7 cellular contexts compared by ENCODE assay signal in genomic region chr2:36824683-36825082, GRCh38.
DNase-seq lines count a peak whose midpoint lies in the region; ATAC-seq, FAIRE-seq and TF ChIP-seq lines count a peak whose summit lies in the region.
"Not testable (repeated sequence)": the region's sequence is repeated elsewhere in the genome, so short reads cannot be mapped to it uniquely, and the experiment has no call there.

No MANE protein-coding gene starts in this region.

- peak overlapping the region; percentile 9; the same call in 1 of the 3 replicates for H3K4me3 Mint-ChIP-seq in GM23338
- H3K4me3 Mint-ChIP-seq in WTC11 = peak overlapping the region; percentile 14; the same call in 1 of the 2 replicates

- H3K9me3 ChIP-seq in HUES48 (ENCODE audit: control insufficient read depth, insufficient read depth, low read length); H1 (ENCODE audit: insufficient read depth in 2 of 2, low read depth in 1 of 2, low read length in 1 of 2); iPS-18a (ENCODE audit: control insufficient read depth, low read depth, low read length); HepG2 (ENCODE audit: low read length); neuronal stem cell (replicated peaks in 1 of 2; ENCODE audit: control insufficient read depth in 2 of 2, insufficient read depth in 1 of 2, low read depth in 1 of 2, low read length in 2 of 2): not testable (repeated sequence)

- H2AK5ac ChIP-seq in H1 (ENCODE audit: low read depth, low read length); neuronal stem cell (ENCODE audit: low read depth, low read length): not testable (repeated sequence)

- TF ChIP-seq EP300 in H1 (IDR thresholded peaks at IDR 0.05; ENCODE audit: borderline replicate concordance in 1 of 2, low read depth in 2 of 2, low read length in 2 of 2); HepG2 (IDR thresholded peaks at IDR 0.05; ENCODE audit: low read depth in 2 of 2, low read length in 2 of 2); HepG2 (CRISPR knock-in tag; IDR thresholded peaks at IDR 0.05; ENCODE audit: borderline replicate concordance): not testable (repeated sequence)

- H3K9me3 Mint-ChIP-seq in GM23338, WTC11: not testable (repeated sequence)

- H3K27ac Mint-ChIP-seq in GM23338 (peak overlapping the region; percentile 64), WTC11 (peak overlapping the region; percentile 78)

- in situ Hi-C loops in HepG2 (cut with HindIII; ENCODE audit: extremely low pct_ligation_motif_present, low pct_unique_long_range_greater_than_20kb) = not testable (repeated sequence)

- H4K91ac ChIP-seq in H1 (replicated peaks; ENCODE audit: insufficient read length, low read length); neuronal stem cell (ENCODE audit: low read depth, low read length, poor library complexity): not testable (repeated sequence)

- H3K79me2 ChIP-seq in GM23338 (replicated peaks; ENCODE audit: insufficient read depth); H1 (ENCODE audit: control insufficient read depth in 1 of 2, insufficient read depth in 2 of 2, low read length in 2 of 2); HepG2 (ENCODE audit: insufficient read depth, low read length): not testable (repeated sequence)

- ATAC-seq in GM23338, WTC11, HepG2: not testable (repeated sequence)

- H2BK12ac ChIP-seq in H1 (ENCODE audit: low read depth, low read length) = 0 out of 2 replicates have a peak overlapping the region, but pooled peaks have one; percentile 39
- not testable (repeated sequence) for H2BK12ac ChIP-seq in neuronal stem cell (ENCODE audit: low read length)

- not testable (repeated sequence) for TF ChIP-seq RAD21 in H1 (IDR thresholded peaks at IDR 0.05 in 1 of 2, conservative IDR thresholded peaks at IDR 0.05 in 1 of 2; ENCODE audit: low read depth in 2 of 2, low read length in 2 of 2); HepG2 (CRISPR knock-in tag; IDR thresholded peaks at IDR 0.05)

- H3K14ac ChIP-seq in H1 (ENCODE audit: insufficient read length); neuronal stem cell (ENCODE audit: low read length): not testable (repeated sequence)

- not testable (repeated sequence) for TF ChIP-seq POLR2A in H1 (IDR thresholded peaks at IDR 0.05; ENCODE audit: control extremely low read depth in 1 of 2, low read depth in 2 of 2, low read length in 2 of 2); HepG2 (IDR thresholded peaks at IDR 0.05; ENCODE audit: insufficient read depth in 1 of 2, low read depth in 2 of 2, low read length in 2 of 2)

- H3K36me3 Mint-ChIP-seq in GM23338 (ENCODE audit: low read depth); WTC11: not testable (repeated sequence)

- FAIRE-seq in H1 (lab: Jason Lieb, UNC); HepG2 (lab: Jason Lieb, UNC): not testable (repeated sequence)

- not testable (repeated sequence) for H3K4me3 ChIP-seq in GM23338; HUES48 (ENCODE audit: low read depth, low read length); HepG2 (replicated peaks in 1 of 3; ENCODE audit: insufficient read depth in 1 of 3, low read depth in 2 of 3, low read length in 3 of 3); neuronal stem cell (ENCODE audit: low read length in 2 of 2)
- H3K4me3 ChIP-seq in H1 (ENCODE audit: extremely low read depth in 1 of 4, insufficient read depth in 2 of 4, low read depth in 3 of 4, low read length in 4 of 4) = peak overlapping the region in 2 of 4 experiments; percentile 17 to 19; a peak in 2 of 8 replicates
- H3K4me3 ChIP-seq in iPS-18a (ENCODE audit: low read length) = peak overlapping the region; percentile 4

- H3K4me1 Mint-ChIP-seq in GM23338 = peaks cover 12% of the 10 kb centered on the region
- H3K4me1 Mint-ChIP-seq in WTC11 = peaks cover 19% of the 10 kb centered on the region

- H2AFZ ChIP-seq in GM23338 (peak overlapping the region; percentile 73; the same call in 1 of the 2 replicates), neuronal stem cell (ENCODE audit: low read length) (peak overlapping the region; percentile 74)
- H2AFZ ChIP-seq in H1 (ENCODE audit: low read length); HepG2 (ENCODE audit: low read length): not testable (repeated sequence)

- H2BK15ac ChIP-seq in H1 (ENCODE audit: low read length); neuronal stem cell (ENCODE audit: low read length): not testable (repeated sequence)

- H3K23ac ChIP-seq in H1 (ENCODE audit: insufficient read length); neuronal stem cell (ENCODE audit: low read depth, low read length, poor library complexity): not testable (repeated sequence)

- not testable (repeated sequence) for DNase-seq in GM23338 (ENCODE audit: low spot score); WTC11 (ENCODE audit: low spot score); H1 (ENCODE audit: low read depth in 1 of 2, low spot score in 2 of 2); HepG2 (ENCODE audit: low spot score); neuronal stem cell (ENCODE audit: low spot score)

- H3K18ac ChIP-seq in H1 (ENCODE audit: extremely low read depth, low read length) = peak overlapping the region; percentile 90; the same call in 1 of the 2 replicates
- not testable (repeated sequence) for H3K18ac ChIP-seq in neuronal stem cell (ENCODE audit: low read length)

- not testable (repeated sequence) for H3K27me3 Mint-ChIP-seq in GM23338 (ENCODE audit: insufficient read depth, low read depth, poor library complexity); WTC11 (ENCODE audit: low read depth)

- POLR2A ChIA-PET in WTC11 (lab: Charles Lee) (interaction anchor here (0.6 kb wide), 1 partner anchor 15 kb away, joined by 4 read pairs; no protein-coding TSS in a partner anchor), H1 (lab: Charles Lee; ENCODE audit: partially characterized antibody) (interaction anchor here (0.6 kb wide), 1 partner anchor 31 kb away, joined by 3 read pairs; no protein-coding TSS in a partner anchor)
- POLR2A ChIA-PET in HepG2 (lab: Yijun Ruan, JAX) = not testable (repeated sequence)

- H3F3A ChIP-seq in GM23338 (replicated peaks; ENCODE audit: low read depth) = not testable (repeated sequence)

- H3K4me1 ChIP-seq in GM23338 (ENCODE audit: insufficient read depth) (peaks cover 15% of the 10 kb centered on the region), HUES48 (ENCODE audit: control insufficient read depth, insufficient read depth, low read length) (peaks cover 13% of the 10 kb centered on the region), HepG2 (ENCODE audit: insufficient read depth, low read length) (peaks cover 26% of the 10 kb centered on the region)
- not testable (repeated sequence) for H3K4me1 ChIP-seq in H1 (replicated peaks in 1 of 4; ENCODE audit: control insufficient read depth in 3 of 4, insufficient read depth in 4 of 4, low read length in 3 of 4); iPS-18a (ENCODE audit: control insufficient read depth, low read depth, low read length); neuronal stem cell (ENCODE audit: control insufficient read depth in 2 of 2, insufficient read depth in 1 of 2, low read depth in 1 of 2, low read length in 2 of 2)

- not testable (repeated sequence) for H3K4ac ChIP-seq in H1 (replicated peaks; ENCODE audit: insufficient read length, low read depth, low read length); neuronal stem cell (ENCODE audit: low read length)

- peak overlapping the region; percentile 83; the same call in 1 of the 2 replicates for H2BK5ac ChIP-seq in H1 (ENCODE audit: low read depth, low read length)
- not testable (repeated sequence) for H2BK5ac ChIP-seq in neuronal stem cell (ENCODE audit: low read length)

- H3K56ac ChIP-seq in H1 (replicated peaks; ENCODE audit: insufficient read length, low read depth, low read length) = not testable (repeated sequence)

- H3K23me2 ChIP-seq in H1 (ENCODE audit: low read depth, low read length) = not testable (repeated sequence)

- not testable (repeated sequence) for H3K9me2 ChIP-seq in GM23338 (ENCODE audit: insufficient read depth)

- H2BK20ac ChIP-seq in H1 (ENCODE audit: low read length) = not testable (repeated sequence)

- H3K4me2 ChIP-seq in GM23338 = peak overlapping the region; percentile 64
- peak overlapping the region; percentile 55 to 77; a peak in 3 of 4 replicates for H3K4me2 ChIP-seq in H1 (ENCODE audit: insufficient read depth in 1 of 2, low read depth in 2 of 2, low read length in 2 of 2)
- not testable (repeated sequence) for H3K4me2 ChIP-seq in HepG2 (ENCODE audit: low read depth, low read length); neuronal stem cell (ENCODE audit: insufficient read depth, low read length, poor library complexity, severe bottlenecking)

- intact Hi-C loops in HepG2 (cut with micrococcal nuclease; ENCODE audit: unreplicated experiment) = loop anchor here (5.0 kb wide), 1 partner anchor 93 kb away; no protein-coding TSS in a partner anchor

- H4K8ac ChIP-seq in H1 (ENCODE audit: extremely low read depth, insufficient read depth, low read length); neuronal stem cell (ENCODE audit: low read depth, low read length): not testable (repeated sequence)

- H3K27ac ChIP-seq in GM23338 (ENCODE audit: low read depth) (peak overlapping the region; percentile 72), HUES48 (ENCODE audit: low read depth, low read length) (peak overlapping the region; percentile 56), iPS-18a (ENCODE audit: low read length) (peak overlapping the region; percentile 25)
- not testable (repeated sequence) for H3K27ac ChIP-seq in H1 (ENCODE audit: low read depth, low read length); HepG2 (ENCODE audit: extremely low read length, insufficient read depth, low read length); neuronal stem cell (replicated peaks; ENCODE audit: low read length)

- not testable (repeated sequence) for TF ChIP-seq CTCF in GM23338 (conservative IDR thresholded peaks at IDR 0.05; ENCODE audit: low read depth in 2 of 2); WTC11 (IDR thresholded peaks at IDR 0.05); H1 (IDR thresholded peaks at IDR 0.05; ENCODE audit: control extremely low read depth in 1 of 3, insufficient read depth in 1 of 3, low read depth in 1 of 3, low read length in 3 of 3); HepG2 (CRISPR knock-in tag; IDR thresholded peaks at IDR 0.05)

- H3K9ac ChIP-seq in HUES48 (ENCODE audit: low read depth, low read length); H1 (replicated peaks in 1 of 4; ENCODE audit: extremely low read depth in 1 of 4, low read depth in 3 of 4, low read length in 3 of 4); iPS-18a (ENCODE audit: low read length); HepG2 (ENCODE audit: insufficient read depth, low read depth, low read length); neuronal stem cell (ENCODE audit: low read depth, low read length, poor library complexity): not testable (repeated sequence)

- not testable (repeated sequence) for H3K27me3 ChIP-seq in GM23338 (ENCODE audit: insufficient read depth); HUES48 (ENCODE audit: control insufficient read depth, insufficient read depth, low read length); H1 (replicated peaks in 1 of 4; ENCODE audit: control insufficient read depth in 3 of 4, extremely low read depth in 1 of 4, insufficient read depth in 3 of 4, low read length in 3 of 4); iPS-18a (ENCODE audit: control insufficient read depth, insufficient read depth, low read length); HepG2 (ENCODE audit: control insufficient read depth in 1 of 2, insufficient read depth in 2 of 2, low read length in 2 of 2); neuronal stem cell (ENCODE audit: control insufficient read depth in 3 of 3, insufficient read depth in 3 of 3, low read depth in 1 of 3, low read length in 3 of 3)

- not testable (repeated sequence) for H4K20me1 ChIP-seq in GM23338 (replicated peaks; ENCODE audit: insufficient read depth); H1 (replicated peaks in 1 of 2; ENCODE audit: control insufficient read depth in 1 of 2, insufficient read depth in 2 of 2, low read length in 2 of 2); HepG2 (ENCODE audit: insufficient read depth, low read length)

- CTCF ChIA-PET in WTC11 (lab: Charles Lee); HepG2 (lab: Yijun Ruan, JAX; ENCODE audit: low intra/inter-chr PET ratio, low total read pairs): not testable (repeated sequence)
- CTCF ChIA-PET in H1 (lab: Charles Lee; ENCODE audit: partially characterized antibody) = interaction anchor here (1.3 to 1.4 kb wide), 3 partner anchors 10 to 179 kb away, joined by 3 to 5 read pairs (median 4); no protein-coding TSS in a partner anchor

- not testable (repeated sequence) for H2BK120ac ChIP-seq in H1 (replicated peaks; ENCODE audit: low read depth, low read length); neuronal stem cell (ENCODE audit: low read depth, low read length)

- not testable (repeated sequence) for BruUV-seq in HepG2 (replicated peaks; lab: Mats Ljungman, UMichigan)

- WGBS in H1 (ENCODE audit: extremely low coverage in 1 of 2, insufficient coverage in 1 of 2, insufficient read length in 1 of 2, insufficient replicate concordance in 2 of 2, low coverage in 1 of 2, low lambda C conversion rate in 2 of 2, missing lambda C conversion rate in 1 of 2), 2 experiments = 89% methylated on average over 2 of the region's 2 CpGs; no CpG with 5 or more reads in 1 of the 2 experiments
- WGBS in HepG2 (ENCODE audit: low lambda C conversion rate) = 43% methylated on average over 2 of the region's 2 CpGs
- no CpG with 5 or more reads among the region's 2 CpGs for WGBS in neuronal stem cell (ENCODE audit: extremely low coverage in 2 of 2, insufficient read length in 2 of 2, insufficient replicate concordance in 1 of 2), 2 donors

- H3K36me3 ChIP-seq in GM23338 (ENCODE audit: insufficient read depth); HUES48 (ENCODE audit: control insufficient read depth, insufficient read depth, low read length); H1 (ENCODE audit: control insufficient read depth in 2 of 4, insufficient read depth in 4 of 4, low read length in 3 of 4); iPS-18a (ENCODE audit: control insufficient read depth, low read depth, low read length); HepG2 (replicated peaks in 1 of 2; ENCODE audit: control insufficient read depth in 1 of 2, insufficient read depth in 2 of 2, low read length in 2 of 2); neuronal stem cell (replicated peaks in 1 of 2; ENCODE audit: control insufficient read depth in 2 of 2, insufficient read depth in 2 of 2, low read length in 2 of 2): not testable (repeated sequence)

- H4K5ac ChIP-seq in H1 (ENCODE audit: insufficient read length, low read depth, low read length) = not testable (repeated sequence)

- not testable (repeated sequence) for H3K79me1 ChIP-seq in H1 (ENCODE audit: low read depth, low read length); neuronal stem cell (ENCODE audit: low read depth, low read length)
